Comparison of ENCODE assay signal across 29 cellular contexts in genomic region chr21:25424045-25424444, GRCh38.
DNase-seq lines count a peak whose midpoint lies in the region; ATAC-seq and TF ChIP-seq lines count a peak whose summit lies in the region.
"Had no signal": no experiment of that assay in that cellular context is flagged by ENCODE, and none has a peak within 500 bp of the region (broad histone marks: within the 10 kb centered on the region; RNA-seq: fewer than 3 reads in every experiment).

No MANE protein-coding gene starts in this region.

- H3K36me3 ChIP-seq in OCI-LY7 (ENCODE audit: insufficient read depth, low read length) = no peaks in the 10 kb centered on the region
- no peaks in the 10 kb centered on the region for H3K36me3 ChIP-seq in sigmoid colon
- H3K36me3 ChIP-seq: cardiac muscle cell, gastrocnemius medialis, left lung, thoracic aorta, vagina had no signal

- H3K36me3 Mint-ChIP-seq in activated T-cell treated with anti-CD3 and anti-CD28 coated beads, Interleukin-2, amount 50 U/mL, for 24 hours (ENCODE audit: low read depth) = peaks cover 39% of the 10 kb centered on the region
- no peaks in the 10 kb centered on the region for H3K36me3 Mint-ChIP-seq in naive B cell
- H3K36me3 Mint-ChIP-seq: immature natural killer cell had no signal

- H3K9me3 ChIP-seq in OCI-LY7 (ENCODE audit: low read length) = no peaks in the 10 kb centered on the region
- H3K9me3 ChIP-seq in sigmoid colon = no peaks in the 10 kb centered on the region
- H3K9me3 ChIP-seq: gastrocnemius medialis, left lung, thoracic aorta, vagina had no signal

- peak; percentile 32 to 34 for ATAC-seq in naive B cell (ENCODE audit: low read depth in 2 of 2)
- ATAC-seq: gastrocnemius medialis, GM23338, left lung had no signal

- no peaks in the 10 kb centered on the region for H4K20me1 ChIP-seq in OCI-LY7 (ENCODE audit: insufficient read depth, low read length)

- H3K4me3 ChIP-seq in GM12864 (ENCODE audit: low read depth, low read length) (peak overlapping the region; percentile 34; the same call in 1 of the 2 replicates), OCI-LY7 (ENCODE audit: low read depth, low read length, poor library complexity, severe bottlenecking) (no peak overlapping the region), sigmoid colon (no peak overlapping the region)
- H3K4me3 ChIP-seq: cardiac muscle cell, gastrocnemius medialis, GM23338, hepatocyte, left lung, skin epidermis, thoracic aorta, vagina had no signal

- WGBS in sigmoid colon, 2 donors = 66 to 72% methylated on average over 4 of the region's 4 CpGs

- H3K4me1 Mint-ChIP-seq in activated T-cell treated with anti-CD3 and anti-CD28 coated beads, Interleukin-2, amount 50 U/mL, for 24 hours (ENCODE audit: low read depth) = peaks cover 77% of the 10 kb centered on the region
- peaks cover 42 to 53% (median 51%) of the 10 kb centered on the region in 3 donors for H3K4me1 Mint-ChIP-seq in naive B cell
- H3K4me1 Mint-ChIP-seq: GM23338 had no signal

- TF ChIP-seq EP300 in sigmoid colon (IDR thresholded peaks at IDR 0.05) = no peak

- H3K27ac ChIP-seq in OCI-LY7 (ENCODE audit: low read depth, low read length, poor library complexity, severe bottlenecking) (no peak overlapping the region), sigmoid colon (no peak overlapping the region)
- H3K27ac ChIP-seq: cardiac muscle cell, gastrocnemius medialis, hepatocyte, left lung, skin epidermis, thoracic aorta, vagina had no signal

- H3K9me3 Mint-ChIP-seq in activated T-cell treated with anti-CD3 and anti-CD28 coated beads, Interleukin-2, amount 50 U/mL, for 24 hours = no peaks in the 10 kb centered on the region
- no peaks in the 10 kb centered on the region for H3K9me3 Mint-ChIP-seq in naive B cell
- H3K9me3 Mint-ChIP-seq: GM23338, immature natural killer cell had no signal

- BruUV-seq in OCI-LY7 (replicated peaks; lab: Mats Ljungman, UMichigan) = no TSS peak

- H2AFZ ChIP-seq in OCI-LY7 (ENCODE audit: low read length) = no peak overlapping the region
- H2AFZ ChIP-seq: GM23338, hepatocyte had no signal

- H3K4me1 ChIP-seq in OCI-LY7 (ENCODE audit: insufficient read depth, low read length, poor library complexity, severe bottlenecking) (peaks cover 17% of the 10 kb centered on the region), sigmoid colon (no peaks in the 10 kb centered on the region)
- H3K4me1 ChIP-seq: gastrocnemius medialis, left lung, vagina had no signal

- no peak for DNase-seq in activated T-cell treated with anti-CD3 and anti-CD28 coated beads, Interleukin-2, amount 50 U/mL, for 24 hours
- no peak for DNase-seq in activated T-cell treated with anti-CD3 and anti-CD28 coated beads, Interleukin-2, amount 50 U/mL, for 48 hours
- DNase-seq in GM12864 (ENCODE audit: low read depth) = peak; percentile 53
- DNase-seq in OCI-LY7 (ENCODE audit: low spot score) = peak; percentile 1
- DNase-seq in naive B cell = peak; percentile 47
- DNase-seq in SHP77 (lab: John Stamatoyannopoulos, UW) = no peak
- no peak for DNase-seq in sigmoid colon
- DNase-seq in UCSD-AML1 (lab: John Stamatoyannopoulos, UW; ENCODE audit: unreplicated experiment) = no peak
- DNase-seq: activated CD4-positive, CD25-positive, alpha-beta regulatory T cell; activated gamma-delta T cell treated with Interleukin-2 at 50 U/mL for 16 hours; aorta; COR-L47; cortex of kidney; gastrocnemius medialis; GF-D8; immature natural killer cell; left lung; NCI-H1417 treated with DMSO at 0.1 percent for 48 hours; NCI-H2081 treated with DMSO at 0.1 percent for 48 hours; NCI-H446; NCI-H82; occipital lobe; stimulated activated CD4-positive, alpha-beta T cell treated with anti-CD3 and anti-CD28 coated beads, Interleukin-2, amount 100 ng/mL, for 24 hours had no signal

- CTCF ChIA-PET in OCI-LY7 (lab: Charles Lee; ENCODE audit: unreplicated experiment) = no interaction called here

- no peaks in the 10 kb centered on the region for H3K27me3 Mint-ChIP-seq in activated T-cell treated with anti-CD3 and anti-CD28 coated beads, Interleukin-2, amount 50 U/mL, for 24 hours
- H3K27me3 Mint-ChIP-seq in naive B cell = no peaks in the 10 kb centered on the region

- H3K27ac Mint-ChIP-seq in activated T-cell treated with anti-CD3 and anti-CD28 coated beads, Interleukin-2, amount 50 U/mL, for 24 hours = peak overlapping the region; percentile 67
- H3K27ac Mint-ChIP-seq in naive B cell = peak overlapping the region; percentile 11 to 93 (median 46)
- H3K27ac Mint-ChIP-seq: GM23338, immature natural killer cell had no signal

- TF ChIP-seq POLR2A in sigmoid colon (IDR thresholded peaks at IDR 0.05) = no peak

- no peaks in the 10 kb centered on the region for H3K9me2 ChIP-seq in OCI-LY7 (ENCODE audit: insufficient read depth, low read length)

- H3K4me3 Mint-ChIP-seq in activated T-cell treated with anti-CD3 and anti-CD28 coated beads, Interleukin-2, amount 50 U/mL, for 24 hours = peak overlapping the region; percentile 60
- H3K4me3 Mint-ChIP-seq in naive B cell = peak overlapping the region; percentile 36 to 85 (median 58)
- H3K4me3 Mint-ChIP-seq: GM23338, immature natural killer cell had no signal

- intact Hi-C loops in OCI-LY7 (cut with micrococcal nuclease; ENCODE audit: unreplicated experiment) (loop anchor here (10.0 kb wide), 1 partner anchor 291 kb away; no protein-coding TSS in a partner anchor), sigmoid colon (cut with DNase I) (no loop called here)

- POLR2A ChIA-PET in OCI-LY7 (lab: Charles Lee) = interaction anchor here (0.6 kb wide), 2 partner anchors 14 to 449 kb away, joined by 3 read pairs; no protein-coding TSS in a partner anchor

- H3K79me2 ChIP-seq in OCI-LY7 (ENCODE audit: insufficient read depth, low read depth, low read length) = no peaks in the 10 kb centered on the region
- H3K79me2 ChIP-seq: hepatocyte had no signal

- no peaks in the 10 kb centered on the region for H3K27me3 ChIP-seq in sigmoid colon
- H3K27me3 ChIP-seq: cardiac muscle cell, gastrocnemius medialis, left lung, vagina had no signal

- H3K4me2 ChIP-seq in OCI-LY7 (ENCODE audit: low read length) = peak overlapping the region; percentile 6; the same call in 1 of the 2 replicates
- H3K4me2 ChIP-seq: GM23338, hepatocyte had no signal

- no peak for TF ChIP-seq CTCF in GM12864 (IDR thresholded peaks at IDR 0.05; ENCODE audit: low read depth, low read length, missing control alignments)
- no peak for TF ChIP-seq CTCF in OCI-LY7 (conservative IDR thresholded peaks at IDR 0.05; ENCODE audit: low read length)
- no peak for TF ChIP-seq CTCF in sigmoid colon (IDR thresholded peaks at IDR 0.05)

Comparison
In these comparisons a context has a peak if more than half of its experiments do, and no peak if none do; other contexts are left out.
1. DNase-seq: peak in GM12864 (single experiment), OCI-LY7 (single experiment) and naive B cell (single experiment); none in activated T-cell treated with anti-CD3 and anti-CD28 coated beads, Interleukin-2, amount 50 U/mL, for 24 hours (single experiment), activated T-cell treated with anti-CD3 and anti-CD28 coated beads, Interleukin-2, amount 50 U/mL, for 48 hours (0 of 2), SHP77 (0 of 2), sigmoid colon (single experiment) and UCSD-AML1 (single experiment).